1 cellular context compared by ENCODE assay signal in genomic region chr11:76148941-76149613, GRCh38.
TF ChIP-seq lines count a peak whose summit lies in the region.

No MANE protein-coding gene starts in this region.

TF ChIP-seq in IMR-90, 13 proteins besides CTCF, POLR2A, EP300 and RAD21:
- no peak for TF ChIP-seq BHLHE40 (IDR thresholded peaks at IDR 0.05; ENCODE audit: low read depth, low read length)
- TF ChIP-seq, protein P1, sequence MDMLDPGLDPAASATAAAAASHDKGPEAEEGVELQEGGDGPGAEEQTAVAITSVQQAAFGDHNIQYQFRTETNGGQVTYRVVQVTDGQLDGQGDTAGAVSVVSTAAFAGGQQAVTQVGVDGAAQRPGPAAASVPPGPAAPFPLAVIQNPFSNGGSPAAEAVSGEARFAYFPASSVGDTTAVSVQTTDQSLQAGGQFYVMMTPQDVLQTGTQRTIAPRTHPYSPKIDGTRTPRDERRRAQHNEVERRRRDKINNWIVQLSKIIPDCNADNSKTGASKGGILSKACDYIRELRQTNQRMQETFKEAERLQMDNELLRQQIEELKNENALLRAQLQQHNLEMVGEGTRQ (IDR thresholded peaks at IDR 0.05; ENCODE audit: low read depth, low read length) = no peak
- no peak for TF ChIP-seq CHD1 (IDR thresholded peaks at IDR 0.05; ENCODE audit: low read depth, low read length)
- TF ChIP-seq RCOR1 (IDR thresholded peaks at IDR 0.05; ENCODE audit: insufficient replicate concordance, low read length) = no peak
- TF ChIP-seq NFE2L2 (IDR thresholded peaks at IDR 0.05; ENCODE audit: low read depth, low read length) = no peak
- TF ChIP-seq MXI1 (IDR thresholded peaks at IDR 0.05; ENCODE audit: borderline replicate concordance, low read depth, low read length) = no peak
- TF ChIP-seq, protein P2, sequence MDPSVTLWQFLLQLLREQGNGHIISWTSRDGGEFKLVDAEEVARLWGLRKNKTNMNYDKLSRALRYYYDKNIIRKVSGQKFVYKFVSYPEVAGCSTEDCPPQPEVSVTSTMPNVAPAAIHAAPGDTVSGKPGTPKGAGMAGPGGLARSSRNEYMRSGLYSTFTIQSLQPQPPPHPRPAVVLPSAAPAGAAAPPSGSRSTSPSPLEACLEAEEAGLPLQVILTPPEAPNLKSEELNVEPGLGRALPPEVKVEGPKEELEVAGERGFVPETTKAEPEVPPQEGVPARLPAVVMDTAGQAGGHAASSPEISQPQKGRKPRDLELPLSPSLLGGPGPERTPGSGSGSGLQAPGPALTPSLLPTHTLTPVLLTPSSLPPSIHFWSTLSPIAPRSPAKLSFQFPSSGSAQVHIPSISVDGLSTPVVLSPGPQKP (IDR thresholded peaks at IDR 0.05; ENCODE audit: borderline replicate concordance, low read depth, low read length) = no peak
- TF ChIP-seq MAFK (IDR thresholded peaks at IDR 0.05; ENCODE audit: low read depth, low read length) = no peak
- TF ChIP-seq CEBPB (IDR thresholded peaks at IDR 0.05; ENCODE audit: low read depth, low read length) = no peak
- no peak for TF ChIP-seq FOS (IDR thresholded peaks at IDR 0.05; ENCODE audit: low read depth, low read length)
- no peak for TF ChIP-seq SMC3 (IDR thresholded peaks at IDR 0.05; ENCODE audit: low read depth, low read length)
- no peak for TF ChIP-seq MAZ (IDR thresholded peaks at IDR 0.05; ENCODE audit: borderline replicate concordance, low read depth, low read length)
- TF ChIP-seq RFX5 (IDR thresholded peaks at IDR 0.05; ENCODE audit: low read depth, low read length) = no peak
